Comparison of ENCODE assay signal across 8 cellular contexts in the genomic region with DNA sequence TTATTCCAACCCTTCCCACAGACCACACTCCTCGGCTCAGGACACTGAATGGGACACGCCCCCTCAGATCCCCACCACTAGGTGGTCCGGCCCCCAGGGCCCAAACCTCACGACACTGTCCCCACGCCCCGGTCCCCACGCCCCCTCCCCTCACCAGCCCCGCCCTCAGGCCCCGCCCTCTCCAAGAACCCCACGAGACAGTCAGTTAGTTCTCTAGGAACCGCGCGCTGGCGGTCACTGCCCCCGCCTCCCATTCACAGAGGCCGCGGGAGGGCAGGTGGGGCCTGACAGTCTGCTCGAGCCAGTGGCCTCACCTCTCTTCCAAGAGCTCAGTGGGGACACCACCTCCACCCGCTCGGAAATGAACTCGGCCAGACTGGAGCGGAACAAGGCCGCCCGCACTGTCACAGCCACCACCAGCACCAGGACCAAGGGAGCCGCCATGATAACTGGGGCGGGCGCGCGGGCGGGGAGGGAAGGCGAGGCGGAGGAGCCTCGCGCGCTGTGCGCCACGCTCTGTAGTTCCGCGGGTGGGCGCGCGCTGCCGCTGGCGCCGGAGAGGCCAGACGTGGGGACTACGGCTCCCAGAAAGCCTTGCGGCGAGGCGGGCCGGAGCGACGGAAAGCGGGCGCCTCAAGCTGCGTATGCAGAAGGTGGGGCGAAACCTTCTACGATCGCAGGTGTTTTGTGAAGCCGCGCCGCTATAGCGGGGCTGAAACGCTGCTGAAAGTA. TPM values are rescaled to one million over a fixed set of nuclear protein-coding genes. Genes with fewer than 3 reads are reported as not detected.
DNase-seq lines count a peak whose midpoint lies in the region; ATAC-seq and TF ChIP-seq lines count a peak whose summit lies in the region.

TSS of gene PIGU (minus strand) at position 451 of the 732 bp plus-strand sequence. CDS start at position 444, 7 bp downstream.

- peak within 1 kb of the TSS; percentile 97 for H3K9ac ChIP-seq in NT2/D1 (ENCODE audit: insufficient read length, low read depth)
- peak within 1 kb of the TSS; percentile 9 for H3K9ac ChIP-seq in endodermal cell (ENCODE audit: extremely low read depth, low read length, poor library complexity, severe bottlenecking)

- 0% methylated on average over 15 to 64 of the region's 64 CpGs for WGBS in endodermal cell (ENCODE audit: insufficient coverage in 1 of 2, insufficient read length in 1 of 2), 2 experiments
- WGBS in mesodermal cell (ENCODE audit: insufficient coverage in 2 of 2), 2 experiments: 0% methylated on average over 40 to 57 of the region's 64 CpGs

- H3K27ac ChIP-seq in endodermal cell (ENCODE audit: low read depth, low read length) (peak within 1 kb of the TSS; percentile 60), mesodermal cell (ENCODE audit: low read depth, low read length, severe bottlenecking) (peak within 1 kb of the TSS; percentile 88)

- H3K27me3 ChIP-seq in NT2/D1 (ENCODE audit: insufficient read depth, insufficient read length): no peaks in the 10 kb centered on the region
- no peaks in the 10 kb centered on the region for H3K27me3 ChIP-seq in endodermal cell (ENCODE audit: control insufficient read depth, insufficient read depth, low read length, poor library complexity, severe bottlenecking)

- peak within 1 kb of the TSS; percentile 86 for H3K4me3 Mint-ChIP-seq in endodermal cell

- H3K4me3 ChIP-seq in NT2/D1 (ENCODE audit: insufficient read length, low read depth) (peak within 1 kb of the TSS; percentile 92), endodermal cell (ENCODE audit: low read length) (peak within 1 kb of the TSS; percentile 86), mesodermal cell (ENCODE audit: extremely low read depth, insufficient read depth, low read length, poor library complexity, severe bottlenecking) (peak within 1 kb of the TSS; percentile 65)

- H3K36me3 ChIP-seq in NT2/D1 (ENCODE audit: insufficient read depth, insufficient read length, low read length): no peaks in the 10 kb centered on the region
- H3K36me3 ChIP-seq in endodermal cell (ENCODE audit: control insufficient read depth, insufficient read depth, low read length): no peaks in the 10 kb centered on the region
- no peaks in the 10 kb centered on the region for H3K36me3 ChIP-seq in mesodermal cell (ENCODE audit: control insufficient read depth, insufficient read depth, low read length)

- TF ChIP-seq CTCF in endodermal cell (conservative IDR thresholded peaks at IDR 0.05): peak; percentile 57

- H3K9me3 ChIP-seq in NT2/D1 (ENCODE audit: insufficient read depth, low read length): no peaks in the 10 kb centered on the region
- H3K9me3 ChIP-seq in endodermal cell (ENCODE audit: control insufficient read depth, low read length): no peaks in the 10 kb centered on the region
- H3K9me3 ChIP-seq in mesodermal cell (ENCODE audit: control insufficient read depth, low read length): no peaks in the 10 kb centered on the region

- H3K27ac Mint-ChIP-seq in endodermal cell: peak within 1 kb of the TSS; percentile 92

- in situ Hi-C loops in Caki2 (cut with HindIII; ENCODE audit: low pct_unique_long_range_greater_than_20kb, low sequenced_read_pairs): no loop called here

- no peaks in the 10 kb centered on the region for H3K4me1 ChIP-seq in NT2/D1 (ENCODE audit: insufficient read depth, insufficient read length)
- no peaks in the 10 kb centered on the region for H3K4me1 ChIP-seq in endodermal cell (ENCODE audit: control insufficient read depth, insufficient read depth, low read length)
- H3K4me1 ChIP-seq in mesodermal cell (ENCODE audit: control insufficient read depth, insufficient read depth, low read length, poor library complexity, severe bottlenecking): peaks cover 3% of the 10 kb centered on the region

- H3K36me3 Mint-ChIP-seq in endodermal cell (ENCODE audit: low read depth): peaks cover 4% of the 10 kb centered on the region

- H3K27me3 Mint-ChIP-seq in endodermal cell (ENCODE audit: insufficient read depth): peaks cover 2% of the 10 kb centered on the region

- ATAC-seq in GM21381 (IDR thresholded peaks at IDR 0.05; ENCODE audit: unreplicated experiment): peak; percentile 96

- H3K9me3 Mint-ChIP-seq in endodermal cell: no peaks in the 10 kb centered on the region

- peak; percentile 97 for DNase-seq in Caki2 (ENCODE audit: low read depth)
- peak in 75 of 76 experiments; percentile 17 to 97 (median 89) for DNase-seq in HUDEP-2 (lab: John Stamatoyannopoulos, UW; ENCODE audit: unreplicated experiment in 76 of 76)
- peak; percentile 94 for DNase-seq in NT2/D1 (ENCODE audit: low read depth, low spot score)
- DNase-seq in activated CD8-positive, alpha-beta memory T cell treated with anti-CD3 and anti-CD28 coated beads, Interleukin-2, amount 50 U/mL, for 1 hour (ENCODE audit: extremely low read depth): peak; percentile 78
- DNase-seq in endodermal cell: peak; percentile 97
- DNase-seq in stimulated activated CD8-positive, alpha-beta memory T cell treated with anti-CD3 and anti-CD28 coated beads, Interleukin-15, amount 100 ng/mL, for 4 hours (ENCODE audit: low read depth in 2 of 2): peak; percentile 93 to 94

- H3K4me1 Mint-ChIP-seq in endodermal cell: peaks cover 6% of the 10 kb centered on the region

RNA-seq across cellular contexts. Expression of gene PIGU, which starts in this region (rescaled TPM):
- 26.0 and 33.8 TPM in 2 replicates for total RNA-seq in Caki2 (2014; rRNA removed; shearing (Covaris generic); ENCODE audit: low replicate concordance)
- total RNA-seq in endodermal cell: 10 to 100 TPM; 35.8 to 41.2 TPM
- polyA plus RNA-seq in endodermal cell (2013, experiment 1 of 2): 63.0 TPM
- 54.4 TPM for polyA plus RNA-seq in endodermal cell (2013, experiment 2 of 2)
- 37.7 TPM for polyA plus RNA-seq in mesodermal cell (2013, experiment 1 of 2)
- 31.1 TPM for polyA plus RNA-seq in mesodermal cell (2013, experiment 2 of 2)

Comparison
In these comparisons a context has a peak if more than half of its experiments do, and no peak if none do; other contexts are left out.
1. Peak in every context shown above with its lines: DNase-seq, ATAC-seq, H3K4me3 ChIP-seq and H3K27ac ChIP-seq.